Comparison of ENCODE assay signal across 32 cellular contexts in genomic region chr3:9646800-9647152, GRCh38. TPM values are rescaled to one million over a fixed set of nuclear protein-coding genes. Genes with fewer than 3 reads are reported as not detected.
"Had no signal": no experiment of that assay in that cellular context is flagged by ENCODE, and none has a peak within 500 bp of the region (broad histone marks: within the 10 kb centered on the region; RNA-seq: fewer than 3 reads in every experiment).

No MANE protein-coding gene starts in this region.

- H3K27ac Mint-ChIP-seq: activated CD4-positive, alpha-beta T cell treated with anti-CD3 and anti-CD28 coated beads for 36 hours; activated CD4-positive, alpha-beta T cell treated with anti-CD3 and anti-CD28 coated beads, Interleukin-2, amount 10 ng/mL, durations not matched to agents 7 days and 5 days; activated CD8-positive, alpha-beta T cell treated with anti-CD3 and anti-CD28 coated beads, Interleukin-2, amount 10 ng/mL, durations not matched to agents 7 days and 5 days; activated naive CD8-positive, alpha-beta T cell treated with anti-CD3 and anti-CD28 coated beads, Interleukin-2, amount 10 ng/mL, durations not matched to agents 7 days and 5 days; activated T-cell treated with anti-CD3 and anti-CD28 coated beads, Interleukin-2, amount 50 U/mL, for 24 hours; activated T-helper 2 cell treated with anti-CD3 and anti-CD28 coated beads, Interferon-gamma antibody, Interleukin-2, Interleukin-4, amounts not matched to agents 10 μg/mL and 5 μg/mL and 100 μg/mL, durations not matched to agents 14 hours and 24 hours and 36 hours; WTC11 had no signal

- H3K36me3 Mint-ChIP-seq: activated naive CD8-positive, alpha-beta T cell treated with anti-CD3 and anti-CD28 coated beads, Interleukin-2, amount 10 ng/mL, durations not matched to agents 7 days and 5 days; WTC11 had no signal

- H3K36me3 ChIP-seq: breast epithelium had no signal

- FAIRE-seq: astrocyte, RCC 7860, TTC549 had no signal

- ATAC-seq: activated CD4-positive, alpha-beta T cell treated with anti-CD3 and anti-CD28 coated beads for 36 hours; activated CD4-positive, CD25-positive, alpha-beta regulatory T cell treated with anti-CD3 and anti-CD28 coated beads, Interleukin-2, amount 50 U/mL, for 24 hours; activated CD8-positive, alpha-beta T cell treated with anti-CD3 and anti-CD28 coated beads, Interleukin-2, amount 10 ng/mL, durations not matched to agents 7 days and 5 days; body of pancreas; WTC11 had no signal

- H3K27me3 ChIP-seq: adrenal gland, body of pancreas, breast epithelium had no signal

- H3K27me3 Mint-ChIP-seq: activated T-cell treated with anti-CD3 and anti-CD28 coated beads, Interleukin-2, amount 50 U/mL, for 24 hours had no signal

- H2AFZ ChIP-seq: PC-9 had no signal

- DNase-seq: activated CD4-positive, alpha-beta T cell treated with anti-CD3 and anti-CD28 coated beads for 36 hours; activated CD4-positive, alpha-beta T cell treated with anti-CD3 and anti-CD28 coated beads, Interleukin-2, amount 10 ng/mL, durations not matched to agents 7 days and 5 days; activated CD4-positive, alpha-beta T cell treated with anti-CD3 and anti-CD28 coated beads, Interleukin-2, amount 50 U/mL, for 48 hours; activated CD8-positive, alpha-beta T cell treated with anti-CD3 and anti-CD28 coated beads, Interleukin-2, amount 10 ng/mL, durations not matched to agents 7 days and 5 days; activated gamma-delta T cell; activated naive CD4-positive, alpha-beta T cell treated with Interleukin-2 at 50 U/mL for 16 hours; activated naive CD8-positive, alpha-beta T cell treated with anti-CD3 and anti-CD28 coated beads, Interleukin-2, amount 10 ng/mL, durations not matched to agents 7 days and 5 days; activated T-cell treated with anti-CD3 and anti-CD28 coated beads, Interleukin-2, amount 50 U/mL, for 24 hours; adrenal gland; body of pancreas; Karpas-422; NCI-H1105; NCI-H1436; NCI-H1694; NCI-H2029; NCI-H510A; NCI-H526; NCI-H748 treated with DMSO at 0.1 percent for 48 hours; NK-92 treated with Interleukin-12 subunit alpha and Interleukin-12 subunit beta, amount 100 ng/mL, for 24 hours; PC-9; Right ventricle myocardium superior; SW 1271; T-helper 1 cell had no signal

- H3K27ac ChIP-seq: adrenal gland, body of pancreas, breast epithelium, PC-9 had no signal

- H3K4me3 Mint-ChIP-seq: activated CD4-positive, alpha-beta T cell treated with anti-CD3 and anti-CD28 coated beads for 36 hours; activated CD4-positive, alpha-beta T cell treated with anti-CD3 and anti-CD28 coated beads, Interleukin-2, amount 10 ng/mL, durations not matched to agents 7 days and 5 days; activated CD8-positive, alpha-beta T cell treated with anti-CD3 and anti-CD28 coated beads, Interleukin-2, amount 10 ng/mL, durations not matched to agents 7 days and 5 days; activated naive CD8-positive, alpha-beta T cell treated with anti-CD3 and anti-CD28 coated beads, Interleukin-2, amount 10 ng/mL, durations not matched to agents 7 days and 5 days; activated T-cell treated with anti-CD3 and anti-CD28 coated beads, Interleukin-2, amount 50 U/mL, for 24 hours; WTC11 had no signal

- H3K4me1 ChIP-seq: breast epithelium had no signal

- H3K9me3 Mint-ChIP-seq: activated CD4-positive, alpha-beta T cell treated with anti-CD3 and anti-CD28 coated beads, Interleukin-2, amount 10 ng/mL, durations not matched to agents 7 days and 5 days; activated naive CD8-positive, alpha-beta T cell treated with anti-CD3 and anti-CD28 coated beads, Interleukin-2, amount 10 ng/mL, durations not matched to agents 7 days and 5 days; activated T-cell treated with anti-CD3 and anti-CD28 coated beads, Interleukin-2, amount 50 U/mL, for 24 hours; activated T-helper 2 cell treated with anti-CD3 and anti-CD28 coated beads, Interferon-gamma antibody, Interleukin-2, Interleukin-4, amounts not matched to agents 10 μg/mL and 5 μg/mL and 100 μg/mL, durations not matched to agents 14 hours and 24 hours and 36 hours; WTC11 had no signal

- H3K9me3 ChIP-seq: adrenal gland, body of pancreas, breast epithelium had no signal

- H3K4me2 ChIP-seq: PC-9 had no signal

- H3K4me3 ChIP-seq: adrenal gland, body of pancreas, breast epithelium, PC-9 had no signal

RNA-seq across cellular contexts. Expression of gene CPNE9, which starts 56.9 kb away (rescaled TPM):
- total RNA-seq: activated CD8-positive, alpha-beta T cell treated with anti-CD3 and anti-CD28 coated beads, Interleukin-2, amount 10 ng/mL, durations not matched to agents 7 days and 5 days; body of pancreas; breast epithelium; cardiac septum; MCF 10A; PC-9; Right ventricle myocardium superior had no signal
